In genomic region chr15:90931737-90932659, GRCh38 we compare ENCODE assay signal across 8 cellular contexts. TPM values are rescaled to one million over a fixed set of nuclear protein-coding genes. Genes with fewer than 3 reads are reported as not detected.
DNase-seq lines count a peak whose midpoint lies in the region; ATAC-seq lines count a peak whose summit lies in the region.

TSS of gene HDDC3 (minus strand) at chr15:90932549. CDS start at chr15:90932540, 9 bp downstream.

- intact Hi-C loops in T-helper 2 cell treated with Interferon-gamma antibody and Interleukin-4, amounts not matched to agents 100 ng/mL and 5 ng/mL, for 36 hours (cut with micrococcal nuclease) = loop anchor here (2.0 to 10.0 kb wide), 6 partner anchors 287 to 1970 kb away; partner anchors contain the start of genes CHD2, CIB1, GDPGP1 and SLCO3A1

- DNase-seq in NCI-H1694 (lab: John Stamatoyannopoulos, UW) (peak; percentile 63), anterior cingulate cortex (lab: John Stamatoyannopoulos, UW) (peak in 57 of 58 donors; percentile 5 to 92 (median 70)), hepatic stellate cell (ENCODE audit: low spot score) (peak; percentile 97), retina (peak; percentile 94), cortex of kidney (lab: John Stamatoyannopoulos, UW) (no peak)

- ATAC-seq in GM18502 (IDR thresholded peaks at IDR 0.05; ENCODE audit: poor library complexity, unreplicated experiment) (peak; percentile 52), HG02885 (IDR thresholded peaks at IDR 0.05; ENCODE audit: poor library complexity, unreplicated experiment) (peak; percentile 48)

RNA-seq across cellular contexts. Expression of gene HDDC3, which starts in this region (rescaled TPM):
- total RNA-seq in T-helper 2 cell treated with Interferon-gamma antibody and Interleukin-4, amounts not matched to agents 100 ng/mL and 5 ng/mL, for 36 hours = 28.3 and 31.6 TPM in 2 replicates
